27 cellular contexts compared by ENCODE assay signal in genomic region chr1:151638812-151639211, GRCh38. TPM values are rescaled to one million over a fixed set of nuclear protein-coding genes. Genes with fewer than 3 reads are reported as not detected.
DNase-seq lines count a peak whose midpoint lies in the region; ATAC-seq, FAIRE-seq and TF ChIP-seq lines count a peak whose summit lies in the region.
"Had no signal": no experiment of that assay in that cellular context is flagged by ENCODE, and none has a peak within 500 bp of the region (broad histone marks: within the 10 kb centered on the region; RNA-seq: fewer than 3 reads in every experiment).

No MANE protein-coding gene starts in this region.

- H3K79me2 ChIP-seq in osteoblast (ENCODE audit: insufficient read depth, low read length): peaks cover 13% of the 10 kb centered on the region

- DNase-seq in GM12891 (ENCODE audit: insufficient read length, low spot score) (no peak), WTC11 (ENCODE audit: low spot score) (no peak), esophagus muscularis mucosa (ENCODE audit: extremely low spot score) (no peak), osteoblast (ENCODE audit: insufficient read length, low spot score, missing footprints) (no peak), NCI-H2227 treated with DMSO at 0.1 percent for 48 hours (lab: John Stamatoyannopoulos, UW) (no peak), putamen (ENCODE audit: low spot score) (no peak)
- DNase-seq: activated CD4-positive, alpha-beta T cell treated with anti-CD3 and anti-CD28 coated beads, Interleukin-2, amount 10 ng/mL, durations not matched to agents 24 days and 14 days; activated gamma-delta T cell treated with Interleukin-2 at 50 U/mL for 16 hours; activated T-cell treated with anti-CD3 and anti-CD28 coated beads, Interleukin-2, amount 50 U/mL, for 24 hours; DMS153; effector CD8-positive, alpha-beta T cell; left colon; naive B cell; NCI-H1436; NCI-H446; retina; stimulated activated CD4-positive, alpha-beta T cell treated with anti-CD3 and anti-CD28 coated beads, Interleukin-2, amount 100 ng/mL, for 24 hours; T-helper 9 cell; trophoblast cell; WERI-Rb-1 had no signal

- peaks cover 8% of the 10 kb centered on the region for H3K36me3 Mint-ChIP-seq in WTC11

- no peaks in the 10 kb centered on the region for H3K9me3 ChIP-seq in esophagus muscularis mucosa
- H3K9me3 ChIP-seq in osteoblast (ENCODE audit: low read depth, low read length): no peaks in the 10 kb centered on the region
- H3K9me3 ChIP-seq: HAP-1 had no signal

- FAIRE-seq in GM12891 (lab: Jason Lieb, UNC): peak; percentile 81
- FAIRE-seq: GM19239, HTR-8/SVneo had no signal

- no peak overlapping the region for H3K4me3 Mint-ChIP-seq in WTC11
- H3K4me3 Mint-ChIP-seq: activated CD4-positive, alpha-beta T cell treated with anti-CD3 and anti-CD28 coated beads, Interleukin-2, amount 10 ng/mL, durations not matched to agents 24 days and 14 days; activated T-cell treated with anti-CD3 and anti-CD28 coated beads, Interleukin-2, amount 50 U/mL, for 24 hours; B cell had no signal

- H3K27me3 ChIP-seq in esophagus muscularis mucosa (no peaks in the 10 kb centered on the region), osteoblast (ENCODE audit: insufficient read depth, low read length) (no peaks in the 10 kb centered on the region)

- intact Hi-C loops in esophagus muscularis mucosa (cut with DNase I): no loop called here

- no peaks in the 10 kb centered on the region for H3K9me3 Mint-ChIP-seq in WTC11
- H3K9me3 Mint-ChIP-seq: activated CD4-positive, alpha-beta T cell treated with anti-CD3 and anti-CD28 coated beads, Interleukin-2, amount 10 ng/mL, durations not matched to agents 24 days and 14 days; activated T-cell treated with anti-CD3 and anti-CD28 coated beads, Interleukin-2, amount 50 U/mL, for 24 hours; naive B cell had no signal

- no peak for TF ChIP-seq POLR2A in GM12891 (IDR thresholded peaks at IDR 0.05; ENCODE audit: low read depth, low read length)
- TF ChIP-seq POLR2A in esophagus muscularis mucosa (IDR thresholded peaks at IDR 0.05; ENCODE audit: low read depth): no peak

- H3K4me1 Mint-ChIP-seq in WTC11: peaks cover 7% of the 10 kb centered on the region

- peaks cover 25% of the 10 kb centered on the region for H4K20me1 ChIP-seq in osteoblast (ENCODE audit: insufficient read depth, low read length)

- ATAC-seq in WTC11: no peak
- no peak for ATAC-seq in HG02642 (IDR thresholded peaks at IDR 0.05; ENCODE audit: poor library complexity, unreplicated experiment)
- no peak for ATAC-seq in HG02571 (IDR thresholded peaks at IDR 0.05; ENCODE audit: unreplicated experiment)
- ATAC-seq: esophagus mucosa had no signal

- CTCF ChIA-PET in WTC11 (lab: Charles Lee): no interaction called here

- TF ChIP-seq EP300 in esophagus muscularis mucosa (IDR thresholded peaks at IDR 0.05): no peak

- 77% methylated on average over 9 of the region's 9 CpGs for WGBS in esophagus muscularis mucosa

- peak overlapping the region; percentile 24; the same call in 1 of the 2 replicates for H3K27ac Mint-ChIP-seq in WTC11
- H3K27ac Mint-ChIP-seq: activated CD4-positive, alpha-beta T cell treated with anti-CD3 and anti-CD28 coated beads, Interleukin-2, amount 10 ng/mL, durations not matched to agents 24 days and 14 days; activated T-cell treated with anti-CD3 and anti-CD28 coated beads, Interleukin-2, amount 50 U/mL, for 24 hours; B cell; naive B cell had no signal

- no peak overlapping the region for H3K4me2 ChIP-seq in osteoblast (ENCODE audit: insufficient read depth, low read length)

- peak overlapping the region; percentile 24 to 73 (median 37) for H3K27ac ChIP-seq in esophagus muscularis mucosa (replicated peaks in 1 of 4)
- peak overlapping the region; percentile 4 for H3K27ac ChIP-seq in osteoblast (ENCODE audit: low read depth, low read length)
- H3K27ac ChIP-seq: WERI-Rb-1 had no signal

- H3K4me3 ChIP-seq in esophagus muscularis mucosa (no peak overlapping the region), osteoblast (ENCODE audit: insufficient read depth, low read length) (no peak overlapping the region)
- H3K4me3 ChIP-seq: HAP-1 had no signal

- H3K36me3 ChIP-seq in esophagus muscularis mucosa (peaks cover 0 to 11% (median 4%) of the 10 kb centered on the region in 4 donors), osteoblast (ENCODE audit: insufficient read depth, low read length) (no peaks in the 10 kb centered on the region)

- TF ChIP-seq CTCF in WTC11 (IDR thresholded peaks at IDR 0.05) (no peak), esophagus muscularis mucosa (IDR thresholded peaks at IDR 0.05) (no peak), osteoblast (IDR thresholded peaks at IDR 0.05; ENCODE audit: extremely low read depth, low read depth, low read length) (no peak)

- H3K27me3 Mint-ChIP-seq in WTC11 (ENCODE audit: low read depth): no peaks in the 10 kb centered on the region
- H3K27me3 Mint-ChIP-seq: activated CD4-positive, alpha-beta T cell treated with anti-CD3 and anti-CD28 coated beads, Interleukin-2, amount 10 ng/mL, durations not matched to agents 24 days and 14 days; activated T-cell treated with anti-CD3 and anti-CD28 coated beads, Interleukin-2, amount 50 U/mL, for 24 hours; B cell; naive B cell had no signal

- peaks cover 14 to 68% (median 62%) of the 10 kb centered on the region in 4 donors for H3K4me1 ChIP-seq in esophagus muscularis mucosa
- H3K4me1 ChIP-seq in osteoblast (ENCODE audit: insufficient read depth, low read length): peaks cover 20% of the 10 kb centered on the region

- no peak overlapping the region for H2AFZ ChIP-seq in osteoblast (ENCODE audit: low read length)

- POLR2A ChIA-PET in WTC11 (lab: Charles Lee): no interaction called here

TF ChIP-seq in GM12891, 5 proteins besides CTCF, POLR2A, EP300 and RAD21:
- no peak for TF ChIP-seq TAF1 (IDR thresholded peaks at IDR 0.05; ENCODE audit: low read depth, low read length)
- TF ChIP-seq SPI1 (IDR thresholded peaks at IDR 0.05; ENCODE audit: low read depth, low read length): no peak
- TF ChIP-seq POLR2AphosphoS5 (IDR thresholded peaks at IDR 0.05; ENCODE audit: low read depth, low read length): no peak
- TF ChIP-seq POU2F2 (IDR thresholded peaks at IDR 0.05; ENCODE audit: low read depth, low read length): no peak
- TF ChIP-seq PAX5 (IDR thresholded peaks at IDR 0.05; ENCODE audit: insufficient read depth, low read length, severe bottlenecking): no peak

TF ChIP-seq in WTC11, 78 proteins besides CTCF, POLR2A, EP300 and RAD21:
- TF ChIP-seq NFYB (CRISPR knock-in tag; conservative IDR thresholded peaks at IDR 0.05; ENCODE audit: low read depth) (no peak), PRDM15 (CRISPR knock-in tag; IDR thresholded peaks at IDR 0.05) (no peak), SMAD4 (CRISPR knock-in tag; IDR thresholded peaks at IDR 0.05) (no peak), ZNF396 (CRISPR knock-in tag; IDR thresholded peaks at IDR 0.05; ENCODE audit: borderline replicate concordance) (no peak)

RNA-seq across cellular contexts. Expression of gene SNX27, which starts 27.0 kb away (rescaled TPM):
- 2.6 TPM for polyA plus RNA-seq in GM12891 (2012; ENCODE audit: low read depth, missing spikeins)
- total RNA-seq in WTC11 (2021) (50.0 to 56.0 TPM (median 50.3 TPM) in 3 replicates), esophagus muscularis mucosa (10 to 100 TPM; 39.4 to 55.4 (median 49.6) TPM), osteoblast (23.5 and 25.6 TPM in 2 replicates)
